Comparison of ENCODE assay signal across 1 cellular context in genomic region chr22:21582801-21583740, GRCh38.
TF ChIP-seq lines count a peak whose summit lies in the region.

No MANE protein-coding gene starts in this region.

TF ChIP-seq in H1, 55 proteins besides CTCF, POLR2A, EP300 and RAD21:
- TF ChIP-seq SP1 (IDR thresholded peaks at IDR 0.05; ENCODE audit: low read depth, low read length) (no peak), BCL11A (IDR thresholded peaks at IDR 0.05; ENCODE audit: low read depth in 2 of 2, low read length in 2 of 2) (no peak), CREB1 (IDR thresholded peaks at IDR 0.05) (no peak), E2F6 (IDR thresholded peaks at IDR 0.05) (no peak), CBX5 (IDR thresholded peaks at IDR 0.05; ENCODE audit: low read depth, low read length) (no peak), CBX8 (IDR thresholded peaks at IDR 0.05; ENCODE audit: borderline replicate concordance, low read depth, low read length) (no peak), CHD1 (IDR thresholded peaks at IDR 0.05; ENCODE audit: low read depth, low read length) (no peak), SP2 (IDR thresholded peaks at IDR 0.05; ENCODE audit: low read length) (no peak), HDAC6 (IDR thresholded peaks at IDR 0.05; ENCODE audit: low read depth, low read length) (no peak), CHD2 (IDR thresholded peaks at IDR 0.05; ENCODE audit: low read length) (no peak), SIRT6 (IDR thresholded peaks at IDR 0.05; ENCODE audit: low read length) (no peak), FOSL1 (IDR thresholded peaks at IDR 0.05; ENCODE audit: insufficient read depth, low read depth, low read length) (no peak), KDM1A (IDR thresholded peaks at IDR 0.05; ENCODE audit: borderline replicate concordance, low read length) (no peak), TBP (IDR thresholded peaks at IDR 0.05; ENCODE audit: low read depth, low read length) (no peak), EZH2 (IDR thresholded peaks at IDR 0.05; ENCODE audit: low read depth, low read length, severe bottlenecking) (no peak), BACH1 (IDR thresholded peaks at IDR 0.05; ENCODE audit: low read length) (no peak), CTBP2 (IDR thresholded peaks at IDR 0.05; ENCODE audit: borderline replicate concordance, insufficient read depth, insufficient read length, low read length) (no peak), MAFK (IDR thresholded peaks at IDR 0.05; ENCODE audit: low read depth, low read length) (no peak)
